8 cellular contexts compared by ENCODE assay signal in the genomic region with DNA sequence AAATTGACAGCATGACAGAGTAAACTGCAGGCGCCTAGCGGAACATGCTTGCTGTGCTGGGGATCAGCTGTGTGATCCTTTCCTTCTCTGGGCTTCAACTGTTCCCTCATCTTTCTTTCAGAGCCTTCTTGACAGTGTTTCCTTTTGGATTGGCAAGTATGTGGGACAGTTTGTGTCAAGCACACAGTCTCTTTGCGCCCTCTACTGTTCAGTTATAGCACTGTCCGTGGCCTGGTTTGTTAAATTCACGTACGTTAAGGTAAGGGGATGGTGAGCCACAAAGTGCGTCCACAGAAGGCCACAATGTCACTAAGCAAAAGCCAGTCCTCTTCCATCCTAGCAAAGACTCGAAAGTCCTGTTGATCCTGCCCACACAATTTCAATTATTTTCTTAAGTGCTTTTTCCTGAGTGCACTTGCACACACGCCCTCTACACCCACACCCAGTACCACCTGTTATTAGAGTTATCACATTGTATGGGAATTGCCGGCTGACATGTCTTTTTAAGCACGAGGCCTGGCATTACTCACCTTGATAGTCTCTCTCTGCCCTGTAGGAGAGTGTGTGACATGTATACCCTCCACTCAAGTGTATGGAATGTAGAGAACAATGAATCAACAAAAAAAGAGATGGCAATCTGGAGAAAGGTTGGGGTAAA. TPM values are rescaled to one million over a fixed set of nuclear protein-coding genes. Genes with fewer than 3 reads are reported as not detected.
DNase-seq lines count a peak whose midpoint lies in the region; ATAC-seq and TF ChIP-seq lines count a peak whose summit lies in the region.

No MANE protein-coding gene starts in this region.

- dilution Hi-C loops in IMR-90 (cut with HindIII; ENCODE audit: low sequenced_read_pairs, unreplicated experiment), result no loop called here

- no peak overlapping the region for H3K14ac ChIP-seq in IMR-90 (replicated peaks; ENCODE audit: low read depth, low read length)

- CTCF ChIA-PET in IMR-90 (lab: Yijun Ruan, JAX), result interaction anchor here (0.6 to 1.2 kb wide), 2 partner anchors 50 to 576 kb away, joined by 3 to 5 read pairs; no protein-coding TSS in a partner anchor

- H4K91ac ChIP-seq in IMR-90 (ENCODE audit: insufficient read depth, low read depth, low read length), result no peak overlapping the region

- H2AFZ ChIP-seq in IMR-90 (replicated peaks; ENCODE audit: low read length, poor library complexity), result no peak overlapping the region

- H4K20me1 ChIP-seq in IMR-90 (ENCODE audit: insufficient read depth, low read length), result no peaks in the 10 kb centered on the region

- H3K27ac ChIP-seq in IMR-90 (ENCODE audit: insufficient read depth, low read length), result no peak overlapping the region
- no peak overlapping the region for H3K27ac ChIP-seq in iPS DF 6.9 (ENCODE audit: low read length)

- H2BK15ac ChIP-seq in IMR-90 (ENCODE audit: low read depth, low read length), result no peak overlapping the region

- H2BK5ac ChIP-seq in IMR-90 (ENCODE audit: low read depth, low read length, poor library complexity, severe bottlenecking), result no peak overlapping the region

- H3K4me3 ChIP-seq in IMR-90 (ENCODE audit: insufficient read depth, low read depth, low read length) (no peak overlapping the region), astrocyte of the spinal cord (ENCODE audit: low read depth, low read length) (no peak overlapping the region), iPS DF 6.9 (ENCODE audit: low read length) (no peak overlapping the region)

- H2BK20ac ChIP-seq in IMR-90 (ENCODE audit: low read depth, low read length), result no peak overlapping the region

- H3K4me1 ChIP-seq in IMR-90 (ENCODE audit: control insufficient read depth, insufficient read depth, low read length) (no peaks in the 10 kb centered on the region), iPS DF 6.9 (ENCODE audit: control insufficient read depth, insufficient read depth, low read length) (no peaks in the 10 kb centered on the region)

- H2BK120ac ChIP-seq in IMR-90 (ENCODE audit: low read depth, low read length), result no peak overlapping the region

- no peak overlapping the region for H3K56ac ChIP-seq in IMR-90 (ENCODE audit: extremely low read depth, insufficient read depth, low read length)

- H3K18ac ChIP-seq in IMR-90 (ENCODE audit: low read depth, low read length), result no peak overlapping the region

- H3K23ac ChIP-seq in IMR-90 (ENCODE audit: low read depth, low read length), result no peak overlapping the region

- H3K36me3 ChIP-seq in IMR-90 (ENCODE audit: control insufficient read depth, insufficient read depth, low read length), result no peaks in the 10 kb centered on the region
- H3K36me3 ChIP-seq in iPS DF 6.9 (ENCODE audit: control insufficient read depth, insufficient read depth, low read length), result no peaks in the 10 kb centered on the region

- no peak overlapping the region for H2AK5ac ChIP-seq in IMR-90 (ENCODE audit: low read depth, low read length)

- no peaks in the 10 kb centered on the region for H3K79me1 ChIP-seq in IMR-90 (ENCODE audit: low read depth in 1 of 2, low read length in 2 of 2)

- H3K9me1 ChIP-seq in IMR-90 (ENCODE audit: insufficient read depth, low read length), result no peaks in the 10 kb centered on the region

- H3K4ac ChIP-seq in IMR-90 (ENCODE audit: low read depth, low read length), result no peak overlapping the region

- TF ChIP-seq CTCF in IMR-90 (conservative IDR thresholded peaks at IDR 0.05; ENCODE audit: low read depth, low read length) (peak; percentile 80), astrocyte of the spinal cord (IDR thresholded peaks at IDR 0.05; ENCODE audit: low read depth, low read length) (peak; percentile 95)

- ATAC-seq in GM21526 (IDR thresholded peaks at IDR 0.05; ENCODE audit: low FRiP score, unreplicated experiment), result peak; percentile 72
- ATAC-seq in IMR-90 (ENCODE audit: low read depth), result peak; percentile 97

- H2AK9ac ChIP-seq in IMR-90 (replicated peaks; ENCODE audit: low read depth, low read length, poor library complexity), result no peak overlapping the region

- H4K5ac ChIP-seq in IMR-90 (ENCODE audit: low read depth, low read length), result no peak overlapping the region

- H3K27me3 ChIP-seq in IMR-90 (ENCODE audit: control insufficient read depth, insufficient read depth, low read length) (peaks cover 19% of the 10 kb centered on the region), iPS DF 6.9 (ENCODE audit: control insufficient read depth, insufficient read depth, low read length) (no peaks in the 10 kb centered on the region)

- TF ChIP-seq POLR2A in IMR-90 (IDR thresholded peaks at IDR 0.05; ENCODE audit: low read depth, low read length), result no peak

- BruUV-seq in IMR-90 (replicated peaks; lab: Mats Ljungman, UMichigan), result no TSS peak

- peak; percentile 70 for DNase-seq in SIG-M5 treated with dmso at 0.1 percent for 504 hours (lab: John Stamatoyannopoulos, UW; ENCODE audit: unreplicated experiment)
- DNase-seq in SIG-M5 (lab: John Stamatoyannopoulos, UW), result no peak
- peak; percentile 66 for DNase-seq in IMR-90
- DNase-seq in NOMO-1 treated with dmso at 0.1 percent for 144 hours (lab: John Stamatoyannopoulos, UW; ENCODE audit: unreplicated experiment), result peak; percentile 7
- DNase-seq in astrocyte of the spinal cord (ENCODE audit: low read depth, low spot score), result peak; percentile 75
- peak; percentile 70 for DNase-seq in iPS DF 6.9 (ENCODE audit: low read depth, low spot score)
- peak; percentile 55 for DNase-seq in smooth muscle cell of the brain vasculature (ENCODE audit: low read depth, low spot score)

- peak; percentile 79 for TF ChIP-seq RAD21 in IMR-90 (IDR thresholded peaks at IDR 0.05; ENCODE audit: low read length)

- no peak overlapping the region for H4K8ac ChIP-seq in IMR-90 (ENCODE audit: low read depth in 2 of 2, low read length in 2 of 2)

- H3K9me3 ChIP-seq in IMR-90 (ENCODE audit: control insufficient read depth, insufficient read depth, low read length) (no peaks in the 10 kb centered on the region), iPS DF 6.9 (ENCODE audit: control insufficient read depth, insufficient read depth, low read length) (no peaks in the 10 kb centered on the region)

- POLR2A ChIA-PET in IMR-90 (lab: Charles Lee; ENCODE audit: unreplicated experiment), result no interaction called here

- 0% methylated on average over 1 of the region's 11 CpGs; no CpG with 5 or more reads in 1 of the 2 experiments for WGBS in IMR-90 (ENCODE audit: extremely low coverage in 2 of 2, insufficient read length in 1 of 2), 2 experiments
- no CpG with 5 or more reads among the region's 11 CpGs for WGBS in iPS DF 6.9 (ENCODE audit: insufficient coverage, insufficient read length)

- intact Hi-C loops in IMR-90 (cut with micrococcal nuclease), result loop anchor here (5.0 to 10.0 kb wide), 2 partner anchors 78 to 326 kb away; no protein-coding TSS in a partner anchor

- in situ Hi-C loops in IMR-90 (cut with MboI; ENCODE audit: low sequenced_read_pairs), result no loop called here
- in situ Hi-C loops in astrocyte of the spinal cord (cut with HindIII; ENCODE audit: low sequenced_read_pairs), result no loop called here

- H3K9ac ChIP-seq in IMR-90 (ENCODE audit: low read depth, low read length), result no peak overlapping the region

- no peak overlapping the region for H3K4me2 ChIP-seq in IMR-90 (ENCODE audit: low read depth, low read length)

TF ChIP-seq in IMR-90, 13 proteins besides CTCF, POLR2A, EP300 and RAD21:
- no peak for TF ChIP-seq CHD1 (IDR thresholded peaks at IDR 0.05; ENCODE audit: low read depth, low read length)
- peak; percentile 54 for TF ChIP-seq SMC3 (IDR thresholded peaks at IDR 0.05; ENCODE audit: low read depth, low read length)
- no peak for TF ChIP-seq CEBPB (IDR thresholded peaks at IDR 0.05; ENCODE audit: low read depth, low read length)

RNA-seq across cellular contexts. Expression of a gene that starts 22.5 kb away (rescaled TPM):
- total RNA-seq in IMR-90 (2012; rRNA removed), result 0.72 and 0.83 TPM in 2 replicates
- polyA plus RNA-seq in IMR-90 (2012; rRNA removed), result 0.79 and 0.89 TPM in 2 replicates
- 0.27 and 0.34 TPM in 2 replicates for polyA plus RNA-seq in IMR-90 (2012; cell fraction: cytosol; rRNA removed)
- polyA plus RNA-seq in IMR-90 (2012; cell fraction: nucleus; rRNA removed; ENCODE audit: low replicate concordance), result 0.85 and 1.8 TPM in 2 replicates
